2 cellular contexts compared by ENCODE assay signal in the genomic region with DNA sequence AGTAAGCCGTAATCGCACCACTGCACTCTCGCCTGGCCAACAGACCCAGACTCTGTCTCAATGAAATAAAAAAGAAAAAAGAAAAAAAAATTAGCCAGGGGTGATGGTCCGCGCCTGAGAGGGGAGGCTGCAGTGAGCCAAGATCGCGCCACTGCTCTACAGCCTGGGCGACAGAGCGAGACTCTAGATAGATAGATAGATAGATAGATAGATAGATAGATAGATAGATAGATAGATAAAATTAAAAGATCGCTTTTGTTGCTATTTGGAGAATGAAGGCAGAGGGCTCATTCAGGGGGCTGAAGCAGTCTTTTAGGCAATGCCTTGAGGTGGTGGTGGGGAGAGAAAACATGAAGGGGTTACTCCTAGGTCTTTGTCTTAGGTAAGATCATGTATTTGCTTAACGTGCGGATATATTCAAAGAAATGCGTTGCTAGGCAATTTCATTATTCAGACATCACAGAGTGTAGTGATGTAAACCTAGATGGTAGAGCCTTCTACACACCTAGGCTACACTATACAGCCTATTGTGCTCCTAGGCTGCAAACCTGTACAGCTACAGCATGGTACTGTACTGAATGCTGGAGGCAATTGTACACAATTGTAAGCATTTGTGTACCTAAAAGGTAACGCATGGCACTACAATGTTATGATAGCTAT.
TF ChIP-seq lines count a peak whose summit lies in the region.

No MANE protein-coding gene starts in this region.

TF ChIP-seq in A549, 52 proteins besides CTCF, POLR2A, EP300 and RAD21 (continued from another document):
- TF ChIP-seq MAFK (IDR thresholded peaks at IDR 0.05; ENCODE audit: partially characterized antibody) = no peak
- TF ChIP-seq FOXS1 (CRISPR knock-in tag; IDR thresholded peaks at IDR 0.05) = no peak
- no peak for TF ChIP-seq ZNF302 (CRISPR knock-in tag; IDR thresholded peaks at IDR 0.05)
- no peak for TF ChIP-seq SMC3 (IDR thresholded peaks at IDR 0.05)
- no peak for TF ChIP-seq GATA3 (IDR thresholded peaks at IDR 0.05; ENCODE audit: borderline replicate concordance)
- TF ChIP-seq TP53 (CRISPR knock-in tag; IDR thresholded peaks at IDR 0.05) = no peak
- TF ChIP-seq, protein P1, sequence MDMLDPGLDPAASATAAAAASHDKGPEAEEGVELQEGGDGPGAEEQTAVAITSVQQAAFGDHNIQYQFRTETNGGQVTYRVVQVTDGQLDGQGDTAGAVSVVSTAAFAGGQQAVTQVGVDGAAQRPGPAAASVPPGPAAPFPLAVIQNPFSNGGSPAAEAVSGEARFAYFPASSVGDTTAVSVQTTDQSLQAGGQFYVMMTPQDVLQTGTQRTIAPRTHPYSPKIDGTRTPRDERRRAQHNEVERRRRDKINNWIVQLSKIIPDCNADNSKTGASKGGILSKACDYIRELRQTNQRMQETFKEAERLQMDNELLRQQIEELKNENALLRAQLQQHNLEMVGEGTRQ (IDR thresholded peaks at IDR 0.05) = no peak
- TF ChIP-seq HOXB13 (CRISPR knock-in tag; IDR thresholded peaks at IDR 0.05; ENCODE audit: low read depth) = no peak
- no peak for TF ChIP-seq SREBF2 (IDR thresholded peaks at IDR 0.05)
- TF ChIP-seq NPAS2 (CRISPR knock-in tag; IDR thresholded peaks at IDR 0.05; ENCODE audit: borderline replicate concordance) = no peak
- no peak for TF ChIP-seq ZFP36 (IDR thresholded peaks at IDR 0.05; ENCODE audit: borderline replicate concordance, partially characterized antibody)
- no peak for TF ChIP-seq ZC3H11A (IDR thresholded peaks at IDR 0.05)
- no peak for TF ChIP-seq NR3C1 (IDR thresholded peaks at IDR 0.05)
- no peak for TF ChIP-seq PHF8 (IDR thresholded peaks at IDR 0.05; ENCODE audit: borderline replicate concordance, low read depth)
- TF ChIP-seq FOSB (CRISPR knock-in tag; IDR thresholded peaks at IDR 0.05) = no peak
- TF ChIP-seq RNF2 (IDR thresholded peaks at IDR 0.05; ENCODE audit: borderline replicate concordance, low read depth) = no peak

TF ChIP-seq in neural cell, 6 proteins besides CTCF, POLR2A, EP300 and RAD21:
- TF ChIP-seq REST (IDR thresholded peaks at IDR 0.05; ENCODE audit: borderline replicate concordance) (no peak), MXI1 (conservative IDR thresholded peaks at IDR 0.05; ENCODE audit: poor library complexity, severe bottlenecking) (no peak), POLR2AphosphoS5 (IDR thresholded peaks at IDR 0.05) (no peak), TAF1 (IDR thresholded peaks at IDR 0.05; ENCODE audit: low read depth) (no peak), EZH2 (IDR thresholded peaks at IDR 0.05; ENCODE audit: borderline replicate concordance, insufficient read depth, low read length, poor library complexity, severe bottlenecking) (no peak), SMC3 (conservative IDR thresholded peaks at IDR 0.05; ENCODE audit: poor library complexity) (no peak)
